Comparison of ENCODE assay signal across 13 cellular contexts in the genomic region with DNA sequence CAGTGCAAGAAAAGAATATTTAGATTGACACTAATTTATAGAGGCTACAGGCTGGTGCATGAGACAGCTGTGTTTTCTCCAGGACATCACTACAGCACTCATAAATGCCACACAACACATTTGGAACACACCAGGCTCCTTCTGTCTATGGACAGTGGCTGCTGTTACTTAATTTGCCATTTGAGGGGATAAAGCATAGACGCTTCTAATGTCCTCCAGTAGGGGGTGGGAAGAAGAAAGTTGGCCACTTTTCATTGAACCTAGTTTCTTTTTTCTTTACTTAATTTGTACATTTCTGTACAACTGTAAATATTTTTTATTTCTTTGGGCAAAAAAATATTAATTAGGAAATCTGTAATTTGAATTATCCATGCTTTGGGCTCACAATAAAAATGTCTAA. TPM values are rescaled to one million over a fixed set of nuclear protein-coding genes. Genes with fewer than 3 reads are reported as not detected.
A peak's percentile ranks its signal among the peaks of the same experiment; 100 is the strongest.
DNase-seq lines count a peak whose midpoint lies in the region; ATAC-seq and TF ChIP-seq lines count a peak whose summit lies in the region.
"Had no signal": no experiment of that assay in that cellular context is flagged by ENCODE, and none has a peak within 500 bp of the region (broad histone marks: within the 10 kb centered on the region; RNA-seq: fewer than 3 reads in every experiment).

No MANE protein-coding gene starts in this region.

- no peaks in the 10 kb centered on the region for H3K4me1 ChIP-seq in Karpas-422 (ENCODE audit: low read length)
- H3K4me1 ChIP-seq in neural progenitor cell: no peaks in the 10 kb centered on the region
- no peaks in the 10 kb centered on the region for H3K4me1 ChIP-seq in stomach
- H3K4me1 ChIP-seq: A549 had no signal

- no peaks in the 10 kb centered on the region for H4K20me1 ChIP-seq in Karpas-422 (ENCODE audit: insufficient read depth, low read depth, low read length)
- no peaks in the 10 kb centered on the region for H4K20me1 ChIP-seq in neural progenitor cell (ENCODE audit: low read depth)

- intact Hi-C loops in stomach (cut with DNase I; ENCODE audit: low total_unique reads): no loop called here

- no peaks in the 10 kb centered on the region for H3K9me3 Mint-ChIP-seq in neural progenitor cell
- no peaks in the 10 kb centered on the region for H3K9me3 Mint-ChIP-seq in effector memory CD8-positive, alpha-beta T cell

- no peak overlapping the region for H3K27ac ChIP-seq in Karpas-422 (ENCODE audit: low read length)
- no peak overlapping the region for H3K27ac ChIP-seq in neural progenitor cell
- H3K27ac ChIP-seq in stomach: no peak overlapping the region
- H3K27ac ChIP-seq: A549, HL-60 had no signal

- H3K9me2 ChIP-seq in Karpas-422 (replicated peaks; ENCODE audit: insufficient read depth, low read length): no peaks in the 10 kb centered on the region

- H3K4me3 Mint-ChIP-seq in neural progenitor cell: no peak overlapping the region
- H3K4me3 Mint-ChIP-seq in effector memory CD8-positive, alpha-beta T cell: no peak overlapping the region

- WGBS in stomach, 5 donors: 28 to 59% (median 35%) methylated on average over 1 of the region's 1 CpG

- ATAC-seq in effector memory CD8-positive, alpha-beta T cell (replicated peaks): no peak

- H3K4me2 ChIP-seq in Karpas-422 (ENCODE audit: low read depth, low read length, poor library complexity, severe bottlenecking) (no peak overlapping the region), neural progenitor cell (no peak overlapping the region)
- H3K4me2 ChIP-seq: A549 had no signal

- no peak for TF ChIP-seq POLR2A in stomach (IDR thresholded peaks at IDR 0.05)

- peak; percentile 6 for DNase-seq in DMS53 (lab: John Stamatoyannopoulos, UW)
- DNase-seq in DMS53 treated with DMSO at 0.1 percent for 48 hours (lab: John Stamatoyannopoulos, UW; ENCODE audit: unreplicated experiment): no peak
- peak; percentile 60 for DNase-seq in Karpas-422
- no peak for DNase-seq in astrocyte of the spinal cord (ENCODE audit: low read depth, low spot score)
- DNase-seq in neural progenitor cell (ENCODE audit: low spot score): peak; percentile 27
- no peak for DNase-seq in effector memory CD8-positive, alpha-beta T cell
- no peak for DNase-seq in stomach
- no peak for DNase-seq in NCI-H1105 (lab: John Stamatoyannopoulos, UW)
- DNase-seq: activated naive CD4-positive, alpha-beta T cell treated with anti-CD3 and anti-CD28 coated beads, Interleukin-2, amount 50 U/mL, for 16 hours; NCI-H524 had no signal

- H3K36me3 ChIP-seq in Karpas-422 (ENCODE audit: insufficient read depth, low read length): no peaks in the 10 kb centered on the region
- no peaks in the 10 kb centered on the region for H3K36me3 ChIP-seq in neural progenitor cell
- no peaks in the 10 kb centered on the region for H3K36me3 ChIP-seq in stomach

- no peaks in the 10 kb centered on the region for H3K79me2 ChIP-seq in Karpas-422 (ENCODE audit: low read length)
- no peaks in the 10 kb centered on the region for H3K79me2 ChIP-seq in neural progenitor cell (ENCODE audit: low read depth)

- in situ Hi-C loops in astrocyte of the spinal cord (cut with HindIII; ENCODE audit: low sequenced_read_pairs): no loop called here

- H3F3A ChIP-seq in neural progenitor cell (ENCODE audit: low read depth): no peaks in the 10 kb centered on the region

- H3K4me3 ChIP-seq in Karpas-422 (ENCODE audit: low read length) (no peak overlapping the region), astrocyte of the spinal cord (ENCODE audit: low read depth, low read length) (no peak overlapping the region), neural progenitor cell (no peak overlapping the region), stomach (no peak overlapping the region)
- H3K4me3 ChIP-seq: A549 had no signal

- no peak overlapping the region for H3K9ac ChIP-seq in Karpas-422 (ENCODE audit: low read length)
- no peak overlapping the region for H3K9ac ChIP-seq in neural progenitor cell

- no peaks in the 10 kb centered on the region for H3K27me3 ChIP-seq in Karpas-422 (ENCODE audit: low read length)
- H3K27me3 ChIP-seq in neural progenitor cell: peaks cover 2% of the 10 kb centered on the region
- H3K27me3 ChIP-seq in stomach: peaks cover 0 to 10% (median 0%) of the 10 kb centered on the region in 3 donors

- H3K27ac Mint-ChIP-seq in neural progenitor cell: no peak overlapping the region
- H3K27ac Mint-ChIP-seq in effector memory CD8-positive, alpha-beta T cell: no peak overlapping the region

- no peaks in the 10 kb centered on the region for H3K4me1 Mint-ChIP-seq in neural progenitor cell
- H3K4me1 Mint-ChIP-seq in effector memory CD8-positive, alpha-beta T cell (ENCODE audit: low read depth in 2 of 2): no peaks in the 10 kb centered on the region

- no peaks in the 10 kb centered on the region for H3K36me3 Mint-ChIP-seq in neural progenitor cell
- no peaks in the 10 kb centered on the region for H3K36me3 Mint-ChIP-seq in effector memory CD8-positive, alpha-beta T cell (ENCODE audit: insufficient read depth)

- peak; percentile 53 for TF ChIP-seq CTCF in astrocyte of the spinal cord (IDR thresholded peaks at IDR 0.05; ENCODE audit: low read depth, low read length)
- TF ChIP-seq CTCF in neural progenitor cell (IDR thresholded peaks at IDR 0.05): peak; percentile 63
- TF ChIP-seq CTCF in stomach (IDR thresholded peaks at IDR 0.05): no peak

- no peak overlapping the region for H2AFZ ChIP-seq in Karpas-422 (ENCODE audit: low read length)
- no peak overlapping the region for H2AFZ ChIP-seq in neural progenitor cell (replicated peaks)

- H3K27me3 Mint-ChIP-seq in neural progenitor cell (ENCODE audit: insufficient read depth, low read depth): no peaks in the 10 kb centered on the region
- peaks cover 39 to 45% of the 10 kb centered on the region in 2 donors for H3K27me3 Mint-ChIP-seq in effector memory CD8-positive, alpha-beta T cell

- no peak for TF ChIP-seq EP300 in stomach (IDR thresholded peaks at IDR 0.05)

- H3K9me3 ChIP-seq in Karpas-422 (ENCODE audit: low read length) (no peaks in the 10 kb centered on the region), neural progenitor cell (ENCODE audit: low read depth) (no peaks in the 10 kb centered on the region), stomach (no peaks in the 10 kb centered on the region)
- H3K9me3 ChIP-seq: A549 had no signal

RNA-seq across cellular contexts. Expression of a gene that starts 12.4 kb away (rescaled TPM):
- total RNA-seq in Karpas-422 (2014; rRNA removed; shearing (Covaris generic); ENCODE audit: low replicate concordance): 0.32 TPM in 1 of 2 replicates, not detected in the other
- total RNA-seq in neural progenitor cell (ENCODE audit: low replicate concordance) (7.7 and 18.6 TPM in 2 replicates), stomach (10 to 100 TPM in 1 of 5 donors, 1 to 10 TPM in 1, under 1 TPM in 1, not detected in 2; 0.89 to 10.6 (median 7.8) TPM)
- 1 to 10 TPM in 2 of 3 donors, under 1 TPM in 1; 0.61 to 3.2 (median 1.6) TPM for polyA plus RNA-seq in stomach

RNA-seq across cellular contexts. Expression of a gene that starts 37.0 kb away (rescaled TPM):
- not detected in 2 replicates for total RNA-seq in Karpas-422 (2014; rRNA removed; shearing (Covaris generic); ENCODE audit: low replicate concordance)
- total RNA-seq in neural progenitor cell (ENCODE audit: low replicate concordance) (2.1 and 2.3 TPM in 2 replicates), stomach (not detected)
- polyA plus RNA-seq in stomach: not detected
- total RNA-seq: lower leg skin had no signal
- polyA plus RNA-seq: A549 had no signal

Comparison
In these comparisons a context has a peak if more than half of its experiments do, and no peak if none do; other contexts are left out.
1. DNase-seq: peak in DMS53 (single experiment), Karpas-422 (single experiment) and neural progenitor cell (single experiment); none in DMS53 treated with DMSO at 0.1 percent for 48 hours (single experiment), astrocyte of the spinal cord (single experiment), effector memory CD8-positive, alpha-beta T cell (0 of 3), stomach (single experiment) and NCI-H1105 (single experiment).
2. CTCF ChIP-seq: peak in astrocyte of the spinal cord (single experiment) and neural progenitor cell (single experiment); none in stomach (0 of 7).